ENCODE assay signal across 1 cellular context in genomic region chr16:30805370-30806169, GRCh38.
TF ChIP-seq lines count a peak whose summit lies in the region.

No MANE protein-coding gene starts in this region.

TF ChIP-seq in K562, 482 proteins besides CTCF, POLR2A, EP300 and RAD21 (continued from another document and continues in another):
- no peak; the same call in 1 of the 2 replicates for TF ChIP-seq MTA1 (IDR thresholded peaks at IDR 0.05; ENCODE audit: borderline replicate concordance)
- peak; percentile 76; the same call in 1 of the 2 replicates for TF ChIP-seq ZZZ3 (IDR thresholded peaks at IDR 0.05)
- TF ChIP-seq PPARD (CRISPR knock-in tag; IDR thresholded peaks at IDR 0.05), result no peak
- TF ChIP-seq ZBTB11 (CRISPR knock-in tag; IDR thresholded peaks at IDR 0.05), result peak; percentile 66 to 96 (median 93); a peak in 4 of 6 replicates
- TF ChIP-seq ZFPM2 (CRISPR knock-in tag; IDR thresholded peaks at IDR 0.05), result no peak
- no peak for TF ChIP-seq NFE2L1 (tag; IDR thresholded peaks at IDR 0.05; ENCODE audit: borderline replicate concordance, low read depth)
- no peak for TF ChIP-seq HIVEP1 (CRISPR knock-in tag; IDR thresholded peaks at IDR 0.05)
- no peak for TF ChIP-seq GTF3C2 (IDR thresholded peaks at IDR 0.05; ENCODE audit: borderline replicate concordance, extremely low read depth, insufficient read length)
- TF ChIP-seq POLR2B (IDR thresholded peaks at IDR 0.05; ENCODE audit: low read depth, partially characterized antibody), result peak; percentile 81
- peak; percentile 33; the same call in 1 of the 2 replicates for TF ChIP-seq ZNF263 (CRISPR knock-in tag; IDR thresholded peaks at IDR 0.05; ENCODE audit: borderline replicate concordance)
- no peak for TF ChIP-seq ZKSCAN8 (CRISPR knock-in tag; IDR thresholded peaks at IDR 0.05)
- TF ChIP-seq SAP30 (IDR thresholded peaks at IDR 0.05; ENCODE audit: borderline replicate concordance, insufficient read depth, low read depth, low read length, poor library complexity, severe bottlenecking), result peak; percentile 39
- no peak for TF ChIP-seq NFE2 (IDR thresholded peaks at IDR 0.05; ENCODE audit: low read depth)
- TF ChIP-seq ZNF318 (IDR thresholded peaks at IDR 0.05; ENCODE audit: borderline replicate concordance in 1 of 2, low read depth in 1 of 2), result no peak
- TF ChIP-seq KDM5B (IDR thresholded peaks at IDR 0.05; ENCODE audit: insufficient replicate concordance, low read depth, low read length), result peak; percentile 89
- TF ChIP-seq BCL6 (CRISPR knock-in tag; IDR thresholded peaks at IDR 0.05), result no peak
- no peak for TF ChIP-seq SRSF3 (IDR thresholded peaks at IDR 0.05; ENCODE audit: insufficient read depth, low read length)
- TF ChIP-seq TEAD1 (CRISPR knock-in tag; IDR thresholded peaks at IDR 0.05), result peak in 1 of 2 experiments; percentile 79; a peak in 1 of 4 replicates
- TF ChIP-seq ZNF584 (CRISPR knock-in tag; IDR thresholded peaks at IDR 0.05; ENCODE audit: low read depth), result no peak
- no peak for TF ChIP-seq ZNF740 (CRISPR knock-in tag; IDR thresholded peaks at IDR 0.05)
- TF ChIP-seq ZNF740 (tag; IDR thresholded peaks at IDR 0.05), result no peak
- TF ChIP-seq NCOA6 (IDR thresholded peaks at IDR 0.05), result no peak
- TF ChIP-seq FOSL1 (tag; conservative IDR thresholded peaks at IDR 0.05), result no peak
- TF ChIP-seq CBX2 (IDR thresholded peaks at IDR 0.05; ENCODE audit: insufficient read depth, low read length, poor library complexity, severe bottlenecking), result no peak
- no peak for TF ChIP-seq CHAMP1 (IDR thresholded peaks at IDR 0.05)
- peak; percentile 97 for TF ChIP-seq ELF1 (tag; IDR thresholded peaks at IDR 0.05)
- no peak for TF ChIP-seq PTTG1 (tag; IDR thresholded peaks at IDR 0.05; ENCODE audit: low read depth)
- no peak for TF ChIP-seq ZFP91 (CRISPR knock-in tag; IDR thresholded peaks at IDR 0.05)
- peak; percentile 92 for TF ChIP-seq RB1 (IDR thresholded peaks at IDR 0.05; ENCODE audit: low read depth)
- TF ChIP-seq GTF2E2 (tag; IDR thresholded peaks at IDR 0.05), result peak; percentile 99
- no peak for TF ChIP-seq STAT5B (CRISPR knock-in tag; IDR thresholded peaks at IDR 0.05)
